In genomic region chr6:8527818-8528217, GRCh38 we compare ENCODE assay signal across 20 cellular contexts.
"Had no signal": no experiment of that assay in that cellular context is flagged by ENCODE, and none has a peak within 500 bp of the region (broad histone marks: within the 10 kb centered on the region; RNA-seq: fewer than 3 reads in every experiment).

No MANE protein-coding gene starts in this region.

- FAIRE-seq: endometrium had no signal

- ATAC-seq: effector memory CD8-positive, alpha-beta T cell; foreskin keratinocyte; gastroesophageal sphincter; heart left ventricle; left cardiac atrium; left lung; left ventricle myocardium superior; lower lobe of right lung had no signal

- H3K27ac Mint-ChIP-seq: effector memory CD8-positive, alpha-beta T cell; endodermal cell; immature natural killer cell; memory B cell had no signal

- H3K79me2 ChIP-seq: hepatocyte had no signal

- H3K4me1 ChIP-seq: esophagus muscularis mucosa, gastroesophageal sphincter, left lung, lower lobe of right lung had no signal

- H3K9me3 Mint-ChIP-seq: endodermal cell, memory B cell had no signal

- H3K4me3 Mint-ChIP-seq: effector memory CD8-positive, alpha-beta T cell; endodermal cell; immature natural killer cell; memory B cell had no signal

- H3K27ac ChIP-seq: coronary artery, esophagus muscularis mucosa, foreskin keratinocyte, gastroesophageal sphincter, heart left ventricle, hepatocyte, left lung, lower lobe of right lung had no signal

- H3K36me3 ChIP-seq: esophagus muscularis mucosa, gastroesophageal sphincter, heart left ventricle, left lung, lower lobe of right lung had no signal

- H2AFZ ChIP-seq: hepatocyte had no signal

- H3K4me2 ChIP-seq: hepatocyte had no signal

- H3K27me3 ChIP-seq: esophagus muscularis mucosa, foreskin keratinocyte, gastroesophageal sphincter, heart left ventricle, hepatocyte, left lung had no signal

- H3K36me3 Mint-ChIP-seq: immature natural killer cell, memory B cell had no signal

- H3K4me1 Mint-ChIP-seq: immature natural killer cell, memory B cell had no signal

- H3K27me3 Mint-ChIP-seq: effector memory CD8-positive, alpha-beta T cell; memory B cell had no signal

- H3K9me3 ChIP-seq: left lung, lower lobe of right lung had no signal

- DNase-seq: effector CD8-positive, alpha-beta T cell; effector memory CD8-positive, alpha-beta T cell; endodermal cell; heart left ventricle; hypothalamus; immature natural killer cell; islet precursor cell; left cardiac atrium; left lung; left ventricle myocardium superior; lower lobe of right lung; mesendoderm; midbrain had no signal

- H3K4me3 ChIP-seq: coronary artery, esophagus muscularis mucosa, gastroesophageal sphincter, heart left ventricle, hepatocyte, left lung, lower lobe of right lung had no signal
